11 cellular contexts compared by ENCODE assay signal in the genomic region with DNA sequence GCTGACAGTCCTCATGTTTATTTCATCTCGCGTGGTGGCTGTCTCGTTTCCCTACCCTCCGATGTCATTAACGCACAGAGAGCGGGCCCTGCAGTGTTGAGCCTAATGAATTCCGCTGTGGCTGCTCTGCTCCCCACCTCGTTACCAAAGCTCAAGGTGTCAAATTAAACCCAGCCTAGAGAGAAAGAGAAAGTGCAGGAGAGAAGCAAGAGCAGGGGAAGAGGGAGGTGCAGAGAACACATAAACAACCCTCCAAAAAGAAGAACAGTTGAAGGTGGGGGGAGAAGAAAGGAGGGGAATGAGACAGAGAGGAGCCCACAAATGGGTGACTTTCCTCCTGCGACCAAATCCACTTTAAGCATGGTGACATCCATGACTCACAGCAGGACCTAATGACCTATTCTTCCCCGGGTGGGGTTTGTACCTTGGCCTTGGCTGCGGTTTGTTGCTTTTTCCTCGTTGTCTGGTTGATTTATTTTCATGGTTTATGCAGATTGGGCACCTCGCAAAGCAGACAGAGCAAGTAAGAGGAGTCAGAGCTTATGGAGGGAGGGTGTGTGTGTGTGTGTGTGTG.
DNase-seq lines count a peak whose midpoint lies in the region; ATAC-seq, FAIRE-seq and TF ChIP-seq lines count a peak whose summit lies in the region.
"Had no signal": no experiment of that assay in that cellular context is flagged by ENCODE, and none has a peak within 500 bp of the region (broad histone marks: within the 10 kb centered on the region; RNA-seq: fewer than 3 reads in every experiment).

No MANE protein-coding gene starts in this region.

- H2BK20ac ChIP-seq in IMR-90 (ENCODE audit: low read depth, low read length), result no peak overlapping the region

- no peak for TF ChIP-seq RAD21 in IMR-90 (IDR thresholded peaks at IDR 0.05; ENCODE audit: low read length)

- H4K91ac ChIP-seq in IMR-90 (ENCODE audit: insufficient read depth, low read depth, low read length), result no peak overlapping the region

- in situ Hi-C loops in IMR-90 (cut with MboI; ENCODE audit: low sequenced_read_pairs), result no loop called here

- no peak overlapping the region for H2BK15ac ChIP-seq in IMR-90 (ENCODE audit: low read depth, low read length)

- H3K4me1 ChIP-seq in IMR-90 (ENCODE audit: control insufficient read depth, insufficient read depth, low read length), result peaks cover 10% of the 10 kb centered on the region
- peaks cover 6% of the 10 kb centered on the region for H3K4me1 ChIP-seq in Karpas-422 (ENCODE audit: low read length)

- no peaks in the 10 kb centered on the region for H3K79me2 ChIP-seq in Karpas-422 (ENCODE audit: low read length)

- intact Hi-C loops in IMR-90 (cut with micrococcal nuclease), result no loop called here

- H3K36me3 ChIP-seq in IMR-90 (ENCODE audit: control insufficient read depth, insufficient read depth, low read length) (no peaks in the 10 kb centered on the region), bronchial epithelial cell (ENCODE audit: control insufficient read depth, insufficient read depth, low read length) (no peaks in the 10 kb centered on the region), Karpas-422 (ENCODE audit: insufficient read depth, low read length) (no peaks in the 10 kb centered on the region)

- H2BK120ac ChIP-seq in IMR-90 (ENCODE audit: low read depth, low read length), result no peak overlapping the region

- TF ChIP-seq POLR2A in IMR-90 (IDR thresholded peaks at IDR 0.05; ENCODE audit: low read depth, low read length), result no peak

- DNase-seq in A172 (ENCODE audit: low spot score) (peak; percentile 87), IMR-90 (peak; percentile 25), bronchial epithelial cell (ENCODE audit: low read depth) (no peak), mucosa of gallbladder (ENCODE audit: low spot score) (peak; percentile 68), Karpas-422 (no peak), ecto neural progenitor cell (ENCODE audit: low spot score) (no peak)
- DNase-seq: activated T-cell treated with anti-CD3 and anti-CD28 coated beads, Interleukin-2, amount 50 U/mL, for 48 hours; CD4-positive, alpha-beta memory T cell had no signal

- H3K56ac ChIP-seq in IMR-90 (ENCODE audit: extremely low read depth, insufficient read depth, low read length), result no peak overlapping the region

- no peaks in the 10 kb centered on the region for H3K27me3 ChIP-seq in IMR-90 (ENCODE audit: control insufficient read depth, insufficient read depth, low read length)
- no peaks in the 10 kb centered on the region for H3K27me3 ChIP-seq in bronchial epithelial cell (ENCODE audit: control insufficient read depth, insufficient read depth, low read length)
- H3K27me3 ChIP-seq in Karpas-422 (ENCODE audit: low read length), result no peaks in the 10 kb centered on the region

- H4K20me1 ChIP-seq in IMR-90 (ENCODE audit: insufficient read depth, low read length) (peaks cover 6% of the 10 kb centered on the region; the same call in 1 of the 2 replicates), Karpas-422 (ENCODE audit: insufficient read depth, low read depth, low read length) (no peaks in the 10 kb centered on the region)

- CTCF ChIA-PET in IMR-90 (lab: Yijun Ruan, JAX), result interaction anchor here (0.8 to 1.3 kb wide), 2 partner anchors 33 to 35 kb away, joined by 3 to 5 read pairs; no protein-coding TSS in a partner anchor

- H4K8ac ChIP-seq in IMR-90 (ENCODE audit: low read depth in 2 of 2, low read length in 2 of 2), result no peak overlapping the region

- H2AFZ ChIP-seq in IMR-90 (replicated peaks; ENCODE audit: low read length, poor library complexity), result peak overlapping the region; percentile 34
- H2AFZ ChIP-seq in Karpas-422 (ENCODE audit: low read length), result no peak overlapping the region

- ATAC-seq in IMR-90 (ENCODE audit: low read depth), result peak; percentile 35
- ATAC-seq in HG02884 (IDR thresholded peaks at IDR 0.05; ENCODE audit: unreplicated experiment), result no peak
- ATAC-seq in GM18907 (IDR thresholded peaks at IDR 0.05; ENCODE audit: unreplicated experiment), result no peak

- dilution Hi-C loops in IMR-90 (cut with HindIII; ENCODE audit: low sequenced_read_pairs, unreplicated experiment), result no loop called here

- H3K9me3 ChIP-seq in IMR-90 (ENCODE audit: control insufficient read depth, insufficient read depth, low read length), result no peaks in the 10 kb centered on the region
- no peaks in the 10 kb centered on the region for H3K9me3 ChIP-seq in Karpas-422 (ENCODE audit: low read length)

- no peaks in the 10 kb centered on the region for H3K9me2 ChIP-seq in Karpas-422 (replicated peaks; ENCODE audit: insufficient read depth, low read length)

- no peak overlapping the region for H4K5ac ChIP-seq in IMR-90 (ENCODE audit: low read depth, low read length)

- peaks cover 2 to 10% of the 10 kb centered on the region in 2 experiments; a peak in 2 of 4 replicates for H3K79me1 ChIP-seq in IMR-90 (ENCODE audit: low read depth in 1 of 2, low read length in 2 of 2)

- peak overlapping the region; percentile 53 for H3K14ac ChIP-seq in IMR-90 (replicated peaks; ENCODE audit: low read depth, low read length)

- BruUV-seq in IMR-90 (replicated peaks; lab: Mats Ljungman, UMichigan), result no TSS peak

- POLR2A ChIA-PET in IMR-90 (lab: Charles Lee; ENCODE audit: unreplicated experiment), result no interaction called here

- H2AK9ac ChIP-seq in IMR-90 (replicated peaks; ENCODE audit: low read depth, low read length, poor library complexity), result peak overlapping the region; percentile 5

- TF ChIP-seq CTCF in IMR-90 (conservative IDR thresholded peaks at IDR 0.05; ENCODE audit: low read depth, low read length) (no peak), bronchial epithelial cell (IDR thresholded peaks at IDR 0.05; ENCODE audit: insufficient read depth, low read length, severe bottlenecking) (no peak)

- H3K4me3 ChIP-seq in IMR-90 (ENCODE audit: insufficient read depth, low read depth, low read length), result no peak overlapping the region
- H3K4me3 ChIP-seq in bronchial epithelial cell (ENCODE audit: low read depth, low read length), result no peak overlapping the region
- H3K4me3 ChIP-seq in Karpas-422 (ENCODE audit: low read length), result no peak overlapping the region

- H3K4ac ChIP-seq in IMR-90 (ENCODE audit: low read depth, low read length), result peak overlapping the region; percentile 13; the same call in 1 of the 2 replicates

- peak overlapping the region; percentile 44 for H3K4me2 ChIP-seq in IMR-90 (ENCODE audit: low read depth, low read length)
- H3K4me2 ChIP-seq in Karpas-422 (ENCODE audit: low read depth, low read length, poor library complexity, severe bottlenecking), result no peak overlapping the region

- no peak overlapping the region for H3K9ac ChIP-seq in IMR-90 (ENCODE audit: low read depth, low read length)
- H3K9ac ChIP-seq in Karpas-422 (ENCODE audit: low read length), result no peak overlapping the region

- no peak overlapping the region for H2BK5ac ChIP-seq in IMR-90 (ENCODE audit: low read depth, low read length, poor library complexity, severe bottlenecking)

- 38% methylated on average over 3 of the region's 13 CpGs; no CpG with 5 or more reads in 1 of the 2 experiments for WGBS in IMR-90 (ENCODE audit: extremely low coverage in 2 of 2, insufficient read length in 1 of 2), 2 experiments

- 0 out of 2 replicates have a peak overlapping the region, but pooled peaks have one; percentile 24 for H2AK5ac ChIP-seq in IMR-90 (ENCODE audit: low read depth, low read length)

- H3K18ac ChIP-seq in IMR-90 (ENCODE audit: low read depth, low read length), result no peak overlapping the region

- peaks cover 7% of the 10 kb centered on the region; the same call in 1 of the 2 replicates for H3K9me1 ChIP-seq in IMR-90 (ENCODE audit: insufficient read depth, low read length)

- H3K27ac ChIP-seq in IMR-90 (ENCODE audit: insufficient read depth, low read length) (no peak overlapping the region), Karpas-422 (ENCODE audit: low read length) (no peak overlapping the region)
- H3K27ac ChIP-seq: RWPE1 had no signal

- FAIRE-seq in bronchial epithelial cell (lab: Jason Lieb, UNC), result peak; percentile 58

- H3K23ac ChIP-seq in IMR-90 (ENCODE audit: low read depth, low read length), result 0 out of 2 replicates have a peak overlapping the region, but pooled peaks have one; percentile 11

TF ChIP-seq in IMR-90, 13 proteins besides CTCF, POLR2A, EP300 and RAD21:
- TF ChIP-seq MAZ (IDR thresholded peaks at IDR 0.05; ENCODE audit: borderline replicate concordance, low read depth, low read length) (no peak), FOS (IDR thresholded peaks at IDR 0.05; ENCODE audit: low read depth, low read length) (no peak)

Comparison
In these comparisons a context has a peak if more than half of its experiments do, and no peak if none do; other contexts are left out.
1. DNase-seq: peak in A172 (single experiment), IMR-90 (single experiment) and mucosa of gallbladder (single experiment); none in bronchial epithelial cell (single experiment), Karpas-422 (single experiment) and ecto neural progenitor cell (single experiment).